ENCODE assay signal across 29 cellular contexts in the genomic region with DNA sequence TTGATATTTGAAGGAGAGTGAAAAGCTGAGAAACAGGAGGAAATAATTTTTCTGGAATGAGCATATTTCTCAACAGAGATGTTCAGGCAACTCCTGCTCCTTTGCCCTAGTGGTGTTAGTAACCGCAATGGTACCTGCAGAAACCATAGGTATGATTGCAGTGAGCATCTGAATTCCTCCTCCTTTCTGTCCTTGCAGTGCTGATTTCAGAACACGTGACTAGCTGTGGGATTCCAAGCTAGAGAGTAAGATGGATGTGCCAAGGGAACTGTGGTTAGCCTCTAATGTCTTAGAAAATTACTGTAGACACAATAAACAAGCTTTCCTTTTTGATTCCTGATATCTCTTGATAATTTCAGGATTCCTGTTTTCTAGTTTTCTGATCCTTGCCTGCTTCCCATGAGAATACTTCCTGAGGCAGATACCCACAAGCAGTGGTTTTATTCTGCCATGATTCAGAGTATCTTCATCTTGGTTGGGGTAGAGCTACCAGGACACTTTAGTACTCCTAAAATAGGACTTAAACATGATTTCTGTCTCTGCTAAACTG. TPM values are rescaled to one million over a fixed set of nuclear protein-coding genes. Genes with fewer than 3 reads are reported as not detected.
A peak's percentile ranks its signal among the peaks of the same experiment; 100 is the strongest.
DNase-seq lines count a peak whose midpoint lies in the region; ATAC-seq, FAIRE-seq and TF ChIP-seq lines count a peak whose summit lies in the region.
"Had no signal": no experiment of that assay in that cellular context is flagged by ENCODE, and none has a peak within 500 bp of the region (broad histone marks: within the 10 kb centered on the region; RNA-seq: fewer than 3 reads in every experiment).

No MANE protein-coding gene starts in this region.

- H3K79me1 ChIP-seq in mesendoderm (ENCODE audit: low read length), result no peaks in the 10 kb centered on the region

- H3K9ac ChIP-seq in KMS-11 (no peak overlapping the region), GM12878 (ENCODE audit: control insufficient read depth, insufficient read depth, low read length) (no peak overlapping the region), mesendoderm (ENCODE audit: low read length) (no peak overlapping the region)

- H3K4me1 ChIP-seq in KMS-11 (ENCODE audit: low read depth, poor library complexity, severe bottlenecking), result peaks cover 23% of the 10 kb centered on the region
- H3K4me1 ChIP-seq in GM12878 (ENCODE audit: control insufficient read depth, insufficient read depth, low read length), result peaks cover 7% of the 10 kb centered on the region; the same call in 1 of the 2 replicates
- H3K4me1 ChIP-seq in mesendoderm (ENCODE audit: control insufficient read depth, low read depth, low read length), result peaks cover 3% of the 10 kb centered on the region
- H3K4me1 ChIP-seq: colonic mucosa, esophagus muscularis mucosa, pancreas, upper lobe of left lung had no signal

- no peak overlapping the region for H2AK5ac ChIP-seq in mesendoderm (ENCODE audit: low read length)

- H4K5ac ChIP-seq in mesendoderm (ENCODE audit: low read length), result no peak overlapping the region

- H2BK15ac ChIP-seq in mesendoderm (replicated peaks; ENCODE audit: low read depth), result no peak overlapping the region

- POLR2A ChIA-PET in GM12878 (lab: Charles Lee), result no interaction called here

- no peaks in the 10 kb centered on the region for H3K79me2 ChIP-seq in KMS-11 (ENCODE audit: insufficient read depth, low read depth)
- no peaks in the 10 kb centered on the region for H3K79me2 ChIP-seq in GM12878 (ENCODE audit: control insufficient read depth, insufficient read depth, low read length)
- H3K79me2 ChIP-seq in mesendoderm (ENCODE audit: control insufficient read depth, insufficient read depth, low read length), result no peaks in the 10 kb centered on the region

- no peak for TF ChIP-seq RAD21 in GM12878 (IDR thresholded peaks at IDR 0.05; ENCODE audit: insufficient read depth, low read depth, low read length)

- H3K9me3 ChIP-seq in GM12878 (replicated peaks; ENCODE audit: control insufficient read depth, insufficient read depth, low read length), result no peaks in the 10 kb centered on the region
- H3K9me3 ChIP-seq: colonic mucosa, esophagus muscularis mucosa, pancreas, right lobe of liver, upper lobe of left lung had no signal

- H2BK5ac ChIP-seq in mesendoderm (ENCODE audit: low read length), result no peak overlapping the region

- H2BK120ac ChIP-seq in mesendoderm (ENCODE audit: low read depth, low read length), result no peak overlapping the region

- no peaks in the 10 kb centered on the region for H4K20me1 ChIP-seq in KMS-11 (ENCODE audit: insufficient read depth)
- H4K20me1 ChIP-seq in GM12878 (ENCODE audit: control insufficient read depth, insufficient read depth), result no peaks in the 10 kb centered on the region

- H3K23ac ChIP-seq in mesendoderm (ENCODE audit: low read length), result no peak overlapping the region

- intact Hi-C loops in GM12878 (cut with micrococcal nuclease; ENCODE audit: unreplicated experiment), result no loop called here

- no peak overlapping the region for H3K18ac ChIP-seq in mesendoderm (ENCODE audit: low read length)

- H3K36me3 ChIP-seq in KMS-11 (ENCODE audit: insufficient read depth), result no peaks in the 10 kb centered on the region
- H3K36me3 ChIP-seq in GM12878 (ENCODE audit: control insufficient read depth in 2 of 2, insufficient read depth in 2 of 2, low read length in 1 of 2), result no peaks in the 10 kb centered on the region
- H3K36me3 ChIP-seq in mesendoderm (ENCODE audit: control insufficient read depth, insufficient read depth, low read length), result no peaks in the 10 kb centered on the region
- H3K36me3 ChIP-seq: colonic mucosa, esophagus muscularis mucosa, pancreas, right lobe of liver, upper lobe of left lung had no signal

- no peak overlapping the region for H3K4ac ChIP-seq in mesendoderm (ENCODE audit: low read depth, low read length)

- in situ Hi-C loops in GM12878 (cut with MboI), result no loop called here

- no peak overlapping the region for H2AFZ ChIP-seq in KMS-11 (ENCODE audit: low read depth)
- no peak overlapping the region for H2AFZ ChIP-seq in GM12878 (ENCODE audit: control insufficient read depth, low read depth, low read length)

- FAIRE-seq in GM12878 (lab: Jason Lieb, UNC), result no peak
- FAIRE-seq: pancreas had no signal

- H3K4me3 ChIP-seq in KMS-11 (IDR thresholded peaks at IDR 0.05; ENCODE audit: insufficient read depth, low read depth, low read length) (no peak overlapping the region), GM12878 (no peak overlapping the region), mesendoderm (ENCODE audit: low read length) (no peak overlapping the region)
- H3K4me3 ChIP-seq: colonic mucosa, esophagus muscularis mucosa, pancreas, right lobe of liver, upper lobe of left lung had no signal

- CTCF ChIA-PET in GM12878 (lab: Yijun Ruan, JAX), result interaction anchor here (0.8 to 2.7 kb wide), 4 partner anchors 10 to 173 kb away, joined by 3 to 14 read pairs (median 4); no protein-coding TSS in a partner anchor

- DNase-seq in EH (ENCODE audit: low read depth), result peak; percentile 9
- DNase-seq in GM12878 (ENCODE audit: low read depth, low spot score), result no peak
- DNase-seq in mesendoderm, result peak; percentile 10
- no peak for DNase-seq in nucleus accumbens (lab: John Stamatoyannopoulos, UW)
- DNase-seq in GM19238 (ENCODE audit: insufficient read length, low spot score), result no peak
- DNase-seq in activated CD4-positive, alpha-beta T cell treated with anti-CD3 and anti-CD28 coated beads for 1 hour, result no peak
- DNase-seq: ACHN; activated CD4-positive, alpha-beta T cell treated with anti-CD3 and anti-CD28 coated beads for 48 hours; activated CD8-positive, alpha-beta memory T cell treated with anti-CD3 and anti-CD28 coated beads, Interleukin-2, amount 10 ng/mL, durations not matched to agents 7 days and 5 days; activated naive CD8-positive, alpha-beta T cell treated with anti-CD3 and anti-CD28 coated beads for 36 hours; colonic mucosa; effector memory CD8-positive, alpha-beta T cell; glutamatergic neuron; left colon; NCI-H187; NCI-H69; pancreas; right lobe of liver; Right ventricle myocardium superior; stimulated activated CD4-positive, alpha-beta T cell treated with anti-CD3 and anti-CD28 coated beads, Interleukin-15, amount 100 ng/mL, for 24 hours; stimulated activated CD8-positive, alpha-beta memory T cell treated with anti-CD3 and anti-CD28 coated beads, Interleukin-4, amount 100 ng/mL, for 48 hours; T-cell; upper lobe of left lung had no signal

- peak overlapping the region; percentile 6; the same call in 1 of the 2 replicates for H3K27ac ChIP-seq in KMS-11
- H3K27ac ChIP-seq in GM12878 (ENCODE audit: control insufficient read depth, insufficient read depth), result no peak overlapping the region
- H3K27ac ChIP-seq in mesendoderm (ENCODE audit: low read depth, low read length), result no peak overlapping the region
- H3K27ac ChIP-seq: C4-2B, colonic mucosa, esophagus muscularis mucosa, pancreas, right lobe of liver, upper lobe of left lung had no signal

- TF ChIP-seq CTCF in KMS-11 (conservative IDR thresholded peaks at IDR 0.05; ENCODE audit: low read depth, low read length), result no peak
- TF ChIP-seq CTCF in GM12878 (IDR thresholded peaks at IDR 0.05 in 2 of 3, conservative IDR thresholded peaks at IDR 0.05 in 1 of 3; ENCODE audit: control insufficient read depth in 2 of 3, extremely low read depth in 1 of 3, insufficient read depth in 1 of 3, low read depth in 3 of 3, low read length in 3 of 3), result no peak

- H3K27me3 ChIP-seq in KMS-11 (ENCODE audit: insufficient read depth, low read depth), result no peaks in the 10 kb centered on the region
- no peaks in the 10 kb centered on the region for H3K27me3 ChIP-seq in GM12878 (replicated peaks in 1 of 2; ENCODE audit: control insufficient read depth in 2 of 2, insufficient read depth in 2 of 2, low read length in 1 of 2)
- no peaks in the 10 kb centered on the region for H3K27me3 ChIP-seq in mesendoderm (ENCODE audit: insufficient read depth, low read length, poor library complexity)
- H3K27me3 ChIP-seq: colonic mucosa, esophagus muscularis mucosa, pancreas, right lobe of liver, upper lobe of left lung had no signal

- 88% methylated on average over 2 of the region's 2 CpGs for WGBS in GM12878 (ENCODE audit: insufficient coverage, insufficient replicate concordance, low lambda C conversion rate, missing lambda C conversion rate)
- WGBS in mesendoderm (ENCODE audit: extremely low coverage, insufficient coverage, low lambda C conversion rate), result no CpG with 5 or more reads among the region's 2 CpGs

- no peak for TF ChIP-seq POLR2A in GM12878 (IDR thresholded peaks at IDR 0.05; ENCODE audit: low read depth, low read length)

- H4K8ac ChIP-seq in mesendoderm (ENCODE audit: low read depth, low read length), result no peak overlapping the region

- H3K4me2 ChIP-seq in KMS-11, result peak overlapping the region; percentile 61
- H3K4me2 ChIP-seq in GM12878 (ENCODE audit: control insufficient read depth, insufficient read depth), result peak overlapping the region; percentile 61; the same call in 1 of the 2 replicates
- H3K4me2 ChIP-seq in mesendoderm (ENCODE audit: low read length), result no peak overlapping the region

- no TSS peak for BruUV-seq in GM12878 (replicated peaks; lab: Mats Ljungman, UMichigan)

- SMC1A ChIA-PET in GM12878 (lab: Charles Lee; ENCODE audit: uncharacterized antibody, unreplicated experiment), result no interaction called here

- H3K56ac ChIP-seq in mesendoderm (ENCODE audit: low read length), result no peak overlapping the region

- RAD21 ChIA-PET in GM12878 (lab: Charles Lee; ENCODE audit: unreplicated experiment), result no interaction called here

- no peak for TF ChIP-seq EP300 in GM12878 (IDR thresholded peaks at IDR 0.05; ENCODE audit: borderline replicate concordance in 1 of 2, control insufficient read depth in 1 of 2, low read depth in 2 of 2, low read length in 2 of 2)

- ATAC-seq in GM12878 (no peak), GM18519 (IDR thresholded peaks at IDR 0.05; ENCODE audit: low FRiP score, unreplicated experiment) (no peak)
- ATAC-seq: activated CD8-positive, alpha-beta memory T cell treated with anti-CD3 and anti-CD28 coated beads, Interleukin-2, amount 10 ng/mL, durations not matched to agents 7 days and 5 days; activated T-helper 17 cell treated with anti-CD3 and anti-CD28 coated beads, Interleukin-2, amount 50 U/mL, for 72 hours; effector memory CD8-positive, alpha-beta T cell; left colon; pancreas; right lobe of liver; T-cell had no signal

RNA-seq across cellular contexts. Expression of a gene that starts 27.5 kb away (rescaled TPM):
- total RNA-seq in GM12878 (2013; cell fraction: nucleolus; rRNA removed), result 2.0 and 2.7 TPM in 2 replicates
- total RNA-seq in GM12878 (2014; rRNA removed) (0.06 and 0.11 TPM in 2 replicates), GM12878 (2014; rRNA removed; fragmentation: Illumina TruSeq; extraction: Trizol) (0.04 and 0.09 TPM in 2 replicates), GM12878 (2021) (0.05 and 0.13 TPM in 2 replicates)
- polyA plus RNA-seq in GM12878 (2011; ENCODE audit: low read depth), result 0.13 TPM
- polyA plus RNA-seq in GM12878 (2011; rRNA removed) (0.14 and 0.16 TPM in 2 replicates), GM12878 (2014; fragmentation: Illumina TruSeq; extraction: Trizol) (0.06 and 0.14 TPM in 2 replicates), GM12878 (2014; fragmentation: Nextera tagmentation; extraction: Ambion mirVana) (under 1 TPM in 1 of 2 experiments, not detected in 1; 0.08 TPM), GM12878 (2014; rRNA removed) (0.13 and 0.27 TPM in 2 replicates), GM12878 (2016; fragmentation: Nextera tagmentation; extraction: Ambion mirVana) (not detected)
- 0.03 and 0.06 TPM in 2 replicates for polyA plus RNA-seq in GM12878 (2011; cell fraction: cytosol; rRNA removed)
- polyA plus RNA-seq in GM12878 (2011; cell fraction: nucleus; rRNA removed), result 0.72 and 0.76 TPM in 2 replicates
- 0.07 and 0.09 TPM in 2 replicates for polyA plus RNA-seq in GM12878 (2012)
- polyA minus RNA-seq in GM12878 (2011; rRNA and poly(A)+ RNA removed), result 0.51 and 1.5 TPM in 2 replicates
- polyA minus RNA-seq in GM12878 (2011; cell fraction: cytosol; rRNA and poly(A)+ RNA removed), result not detected in 2 replicates
- 0.24 and 0.96 TPM in 2 replicates for polyA minus RNA-seq in GM12878 (2011; cell fraction: nucleus; rRNA and poly(A)+ RNA removed)
- 0.49 TPM for polyA plus RNA-seq in mesendoderm (2013, experiment 1 of 2)
- polyA plus RNA-seq in mesendoderm (2013, experiment 2 of 2), result 0.42 TPM
- total RNA-seq: HT1080 had no signal

Comparison
In these comparisons a context has a peak if more than half of its experiments do, and no peak if none do; other contexts are left out.
1. DNase-seq: peak in EH (single experiment) and mesendoderm (single experiment); none in GM12878 (single experiment), nucleus accumbens (0 of 56), GM19238 (single experiment) and activated CD4-positive, alpha-beta T cell treated with anti-CD3 and anti-CD28 coated beads for 1 hour (single experiment).